In genomic region chr6:6705061-6705425, GRCh38 we compare ENCODE assay signal across 27 cellular contexts.
"Had no signal": no experiment of that assay in that cellular context is flagged by ENCODE, and none has a peak within 500 bp of the region (broad histone marks: within the 10 kb centered on the region; RNA-seq: fewer than 3 reads in every experiment).

No MANE protein-coding gene starts in this region.

- DNase-seq: activated B cell treated with CpG ODN at 0.5 μM for 24 hours; activated CD4-positive, alpha-beta memory T cell treated with anti-CD3 and anti-CD28 coated beads for 36 hours; activated CD4-positive, alpha-beta T cell treated with anti-CD3 and anti-CD28 coated beads for 48 hours; activated CD8-positive, alpha-beta memory T cell treated with anti-CD3 and anti-CD28 coated beads, Interleukin-2, amount 10 ng/mL, durations not matched to agents 7 days and 5 days; activated CD8-positive, alpha-beta memory T cell treated with anti-CD3 and anti-CD28 coated beads, Interleukin-2, amount 50 U/mL, for 4 hours; activated CD8-positive, alpha-beta T cell treated with anti-CD3 and anti-CD28 coated beads, Interleukin-2, amount 10 ng/mL, durations not matched to agents 7 days and 5 days; activated gamma-delta T cell; activated naive CD4-positive, alpha-beta T cell; activated naive CD4-positive, alpha-beta T cell treated with anti-CD3 and anti-CD28 coated beads, Interleukin-2, amount 10 ng/mL, durations not matched to agents 7 days and 5 days; activated naive CD8-positive, alpha-beta T cell treated with anti-CD3 and anti-CD28 coated beads, Interleukin-2, amount 10 ng/mL, durations not matched to agents 7 days and 5 days; activated T-cell treated with anti-CD3 and anti-CD28 coated beads, Interleukin-2, amount 50 U/mL, for 24 hours; activated T-cell treated with anti-CD3 and anti-CD28 coated beads, Interleukin-2, amount 50 U/mL, for 72 hours; central memory CD4-positive, alpha-beta T cell; cerebellar nuclear complex; colonic mucosa; effector memory CD4-positive, alpha-beta T cell; endodermal cell; foreskin fibroblast; head of caudate nucleus; T-helper 1 cell; T-helper 17 cell; T1000; WERI-Rb-1 had no signal

- H3K27me3 ChIP-seq: ascending aorta, breast epithelium, cardiac muscle cell, colonic mucosa had no signal

- H3K36me3 ChIP-seq: ascending aorta, breast epithelium, cardiac muscle cell, colonic mucosa, WERI-Rb-1 had no signal

- FAIRE-seq: frontal cortex had no signal

- H3K9me3 ChIP-seq: ascending aorta, breast epithelium, colonic mucosa had no signal

- H3K27ac ChIP-seq: ascending aorta, breast epithelium, cardiac muscle cell had no signal

- H3K4me3 ChIP-seq: ascending aorta, breast epithelium, cardiac muscle cell, colonic mucosa had no signal
